In the genomic region with DNA sequence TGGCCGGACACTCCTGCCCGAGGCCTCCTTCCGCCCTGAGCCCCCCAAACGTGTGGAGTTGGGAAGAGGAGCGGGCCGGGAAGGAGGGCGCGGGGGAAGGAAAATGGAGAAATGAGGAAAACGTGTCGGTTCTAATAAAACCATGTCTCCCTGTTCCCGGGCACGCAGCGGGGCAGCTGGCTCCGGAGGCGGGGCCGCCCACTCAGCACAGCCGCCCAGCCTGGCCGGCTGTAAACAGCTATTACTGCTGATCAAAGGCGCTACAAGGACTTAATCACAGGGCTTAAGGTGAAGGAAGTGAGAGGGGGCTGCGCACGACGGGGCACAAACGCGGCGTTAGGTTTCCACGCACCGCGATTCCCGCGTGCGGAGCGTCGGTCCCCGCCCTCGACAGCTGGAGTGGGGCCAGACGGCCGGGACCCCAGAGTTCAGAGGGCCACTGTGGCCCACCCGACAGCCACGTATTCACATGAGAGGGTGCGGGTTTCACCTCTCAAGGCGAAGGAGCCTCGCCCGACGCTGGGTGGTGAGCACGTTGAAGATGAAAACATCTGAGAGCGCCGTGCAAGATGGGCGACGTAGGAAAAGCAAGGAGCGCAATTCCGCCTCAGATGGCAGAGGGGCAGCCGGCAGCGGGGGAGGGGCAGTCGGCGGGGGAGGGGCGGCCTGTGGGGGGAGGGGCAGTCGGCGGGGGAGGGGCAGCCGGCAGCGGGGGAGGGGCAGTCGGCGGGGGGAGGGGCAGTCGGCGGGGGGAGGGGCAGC, we compare ENCODE assay signal across 8 cellular contexts.
DNase-seq lines count a peak whose midpoint lies in the region; ATAC-seq lines count a peak whose summit lies in the region.

No MANE protein-coding gene starts in this region.

- no peak overlapping the region for H3K27ac Mint-ChIP-seq in T-helper 17 cell

- H3K27me3 Mint-ChIP-seq in T-helper 17 cell = peaks cover 22% of the 10 kb centered on the region

- H3K4me3 ChIP-seq in H7 (ENCODE audit: insufficient read depth, low read depth, low read length) = no peak overlapping the region

- H3K9me3 ChIP-seq in T-helper 17 cell (ENCODE audit: control insufficient read depth, low read length, poor library complexity, severe bottlenecking) = no peaks in the 10 kb centered on the region

- no peaks in the 10 kb centered on the region for H3K27me3 ChIP-seq in H7 (ENCODE audit: control insufficient read depth, insufficient read depth, low read length)

- DNase-seq in COLO668 (lab: John Stamatoyannopoulos, UW; ENCODE audit: unreplicated experiment) (peak; percentile 56), H7 (peak; percentile 93), T-helper 17 cell (no peak), mucosa of gallbladder (ENCODE audit: low spot score) (peak; percentile 9), cerebellar nuclear complex (lab: John Stamatoyannopoulos, UW) (no peak), H4 (ENCODE audit: low spot score) (no peak), OCI-M1 (lab: John Stamatoyannopoulos, UW) (no peak)

- no peaks in the 10 kb centered on the region for H3K4me1 Mint-ChIP-seq in T-helper 17 cell

- no peaks in the 10 kb centered on the region for H3K36me3 ChIP-seq in H7 (replicated peaks; ENCODE audit: control insufficient read depth, insufficient read depth, low read length)

- ATAC-seq in T-helper 17 cell = no peak
- no peak for ATAC-seq in GM18870 (IDR thresholded peaks at IDR 0.05; ENCODE audit: unreplicated experiment)

- H3K36me3 Mint-ChIP-seq in T-helper 17 cell (ENCODE audit: low read depth) = peaks cover 6% of the 10 kb centered on the region

- H3K4me3 Mint-ChIP-seq in T-helper 17 cell = peak overlapping the region; percentile 59

Comparison
In these comparisons a context has a peak if more than half of its experiments do, and no peak if none do; other contexts are left out.
1. DNase-seq: peak in COLO668 (single experiment), H7 (single experiment) and mucosa of gallbladder (single experiment); none in T-helper 17 cell (0 of 3), cerebellar nuclear complex (0 of 2), H4 (single experiment) and OCI-M1 (single experiment).